8 cellular contexts compared by ENCODE assay signal in genomic region chr12:99983721-99984258, GRCh38. TPM values are rescaled to one million over a fixed set of nuclear protein-coding genes. Genes with fewer than 3 reads are reported as not detected.
DNase-seq lines count a peak whose midpoint lies in the region; ATAC-seq and TF ChIP-seq lines count a peak whose summit lies in the region.

No MANE protein-coding gene starts in this region.

- H3K36me3 Mint-ChIP-seq in endodermal cell (ENCODE audit: low read depth) = no peaks in the 10 kb centered on the region

- no peaks in the 10 kb centered on the region for H3K9me2 ChIP-seq in OCI-LY7 (ENCODE audit: insufficient read depth, low read length)

- peaks cover 42% of the 10 kb centered on the region for H3K4me1 Mint-ChIP-seq in endodermal cell

- H3K27me3 ChIP-seq in endodermal cell (ENCODE audit: control insufficient read depth, insufficient read depth, low read length, poor library complexity, severe bottlenecking) (no peaks in the 10 kb centered on the region), neuronal stem cell (ENCODE audit: control insufficient read depth in 3 of 3, insufficient read depth in 3 of 3, low read depth in 1 of 3, low read length in 3 of 3) (peaks cover 0 to 61% (median 6%) of the 10 kb centered on the region in 3 experiments)

- H2BK12ac ChIP-seq in neuronal stem cell (ENCODE audit: low read length) = no peak overlapping the region

- peak overlapping the region; percentile 74 for H3K4me3 Mint-ChIP-seq in endodermal cell

- H3K4me2 ChIP-seq in neuronal stem cell (ENCODE audit: insufficient read depth, low read length, poor library complexity, severe bottlenecking) (peak overlapping the region; percentile 88), OCI-LY7 (ENCODE audit: low read length) (no peak overlapping the region)

- H2AK5ac ChIP-seq in neuronal stem cell (ENCODE audit: low read depth, low read length) = no peak overlapping the region

- H2AFZ ChIP-seq in neuronal stem cell (ENCODE audit: low read length) = peak overlapping the region; percentile 99
- no peak overlapping the region for H2AFZ ChIP-seq in OCI-LY7 (ENCODE audit: low read length)

- no peaks in the 10 kb centered on the region for H3K79me2 ChIP-seq in OCI-LY7 (ENCODE audit: insufficient read depth, low read depth, low read length)

- no peak overlapping the region for H3K23ac ChIP-seq in neuronal stem cell (ENCODE audit: low read depth, low read length, poor library complexity)

- no peaks in the 10 kb centered on the region for H4K20me1 ChIP-seq in OCI-LY7 (ENCODE audit: insufficient read depth, low read length)

- H3K36me3 ChIP-seq in endodermal cell (ENCODE audit: control insufficient read depth, insufficient read depth, low read length) (no peaks in the 10 kb centered on the region), neuronal stem cell (replicated peaks in 1 of 2; ENCODE audit: control insufficient read depth in 2 of 2, insufficient read depth in 2 of 2, low read length in 2 of 2) (no peaks in the 10 kb centered on the region), OCI-LY7 (ENCODE audit: insufficient read depth, low read length) (no peaks in the 10 kb centered on the region)

- H3K4ac ChIP-seq in neuronal stem cell (ENCODE audit: low read length) = no peak overlapping the region

- no peaks in the 10 kb centered on the region for H3K79me1 ChIP-seq in neuronal stem cell (ENCODE audit: low read depth, low read length)

- no peak overlapping the region for H2BK120ac ChIP-seq in neuronal stem cell (ENCODE audit: low read depth, low read length)

- no TSS peak for BruUV-seq in OCI-LY7 (replicated peaks; lab: Mats Ljungman, UMichigan)

- peaks cover 31% of the 10 kb centered on the region for H3K27me3 Mint-ChIP-seq in endodermal cell (ENCODE audit: insufficient read depth)

- H3K27ac ChIP-seq in endodermal cell (ENCODE audit: low read depth, low read length) = no peak overlapping the region
- no peak overlapping the region for H3K27ac ChIP-seq in neuronal stem cell (replicated peaks; ENCODE audit: low read length)
- H3K27ac ChIP-seq in OCI-LY7 (ENCODE audit: low read depth, low read length, poor library complexity, severe bottlenecking) = no peak overlapping the region

- no peak overlapping the region for H4K8ac ChIP-seq in neuronal stem cell (ENCODE audit: low read depth, low read length)

- no peak overlapping the region for H4K91ac ChIP-seq in neuronal stem cell (ENCODE audit: low read depth, low read length, poor library complexity)

- H3K4me1 ChIP-seq in endodermal cell (ENCODE audit: control insufficient read depth, insufficient read depth, low read length) (peaks cover 17% of the 10 kb centered on the region), neuronal stem cell (ENCODE audit: control insufficient read depth in 2 of 2, insufficient read depth in 1 of 2, low read depth in 1 of 2, low read length in 2 of 2) (peaks cover 2 to 7% of the 10 kb centered on the region in 2 donors), OCI-LY7 (ENCODE audit: insufficient read depth, low read length, poor library complexity, severe bottlenecking) (no peaks in the 10 kb centered on the region)

- DNase-seq in ELF-1 (ENCODE audit: low read depth, low spot score) (peak; percentile 6), NCI-H526 treated with DMSO at 0.1 percent for 48 hours (lab: John Stamatoyannopoulos, UW) (peak; percentile 61), endodermal cell (no peak), neuronal stem cell (ENCODE audit: low spot score) (no peak), H4 (ENCODE audit: low spot score) (no peak), OCI-LY7 (ENCODE audit: low spot score) (no peak)
- no peak for DNase-seq in stimulated activated naive CD4-positive, alpha-beta T cell (lab: John Stamatoyannopoulos, UW)

- peak overlapping the region; percentile 30 for H3K9ac ChIP-seq in endodermal cell (ENCODE audit: extremely low read depth, low read length, poor library complexity, severe bottlenecking)
- peak overlapping the region; percentile 67 for H3K9ac ChIP-seq in neuronal stem cell (ENCODE audit: low read depth, low read length, poor library complexity)

- H3K18ac ChIP-seq in neuronal stem cell (ENCODE audit: low read length) = peak overlapping the region; percentile 85

- no peak overlapping the region for H2BK5ac ChIP-seq in neuronal stem cell (ENCODE audit: low read length)

- H3K27ac Mint-ChIP-seq in endodermal cell = peak overlapping the region; percentile 69

- H3K4me3 ChIP-seq in endodermal cell (ENCODE audit: low read length) (peak overlapping the region; percentile 81), neuronal stem cell (ENCODE audit: low read length in 2 of 2) (peak overlapping the region; percentile 56 to 61), OCI-LY7 (ENCODE audit: low read depth, low read length, poor library complexity, severe bottlenecking) (no peak overlapping the region)

- H3K9me3 Mint-ChIP-seq in endodermal cell = no peaks in the 10 kb centered on the region

- POLR2A ChIA-PET in OCI-LY7 (lab: Charles Lee) = interaction anchor here (0.5 kb wide), 1 partner anchor 981 kb away, joined by 3 read pairs; no protein-coding TSS in a partner anchor

- H3K9me3 ChIP-seq in endodermal cell (ENCODE audit: control insufficient read depth, low read length) (no peaks in the 10 kb centered on the region), neuronal stem cell (replicated peaks in 1 of 2; ENCODE audit: control insufficient read depth in 2 of 2, insufficient read depth in 1 of 2, low read depth in 1 of 2, low read length in 2 of 2) (no peaks in the 10 kb centered on the region), OCI-LY7 (ENCODE audit: low read length) (no peaks in the 10 kb centered on the region)

- no peak for TF ChIP-seq CTCF in endodermal cell (conservative IDR thresholded peaks at IDR 0.05)
- no peak for TF ChIP-seq CTCF in OCI-LY7 (conservative IDR thresholded peaks at IDR 0.05; ENCODE audit: low read length)

- CTCF ChIA-PET in OCI-LY7 (lab: Charles Lee; ENCODE audit: unreplicated experiment) = no interaction called here

- 43 to 58% methylated on average over 13 to 16 of the region's 16 CpGs for WGBS in endodermal cell (ENCODE audit: insufficient coverage in 1 of 2, insufficient read length in 1 of 2), 2 experiments
- WGBS in neuronal stem cell (ENCODE audit: extremely low coverage in 2 of 2, insufficient read length in 2 of 2, insufficient replicate concordance in 1 of 2), 2 donors = no CpG with 5 or more reads among the region's 16 CpGs

- intact Hi-C loops in OCI-LY7 (cut with micrococcal nuclease; ENCODE audit: unreplicated experiment) = no loop called here

- no peak overlapping the region for H2BK15ac ChIP-seq in neuronal stem cell (ENCODE audit: low read length)

- ATAC-seq in HG03565 (IDR thresholded peaks at IDR 0.05; ENCODE audit: unreplicated experiment) = no peak

- H3K14ac ChIP-seq in neuronal stem cell (ENCODE audit: low read length) = no peak overlapping the region

RNA-seq across cellular contexts. Expression of gene ANKS1B, which starts 0.9 kb away (rescaled TPM):
- 10 to 100 TPM; 28.5 to 65.8 TPM for total RNA-seq in endodermal cell
- polyA plus RNA-seq in endodermal cell (2013, experiment 1 of 2) = 11.3 TPM
- polyA plus RNA-seq in endodermal cell (2013, experiment 2 of 2) = 12.6 TPM
- polyA plus RNA-seq in neuronal stem cell (2013, experiment 1 of 2) = 5.3 TPM
- polyA plus RNA-seq in neuronal stem cell (2013, experiment 2 of 2) = 5.2 TPM
- 1.8 TPM in 1 of 2 replicates, not detected in the other for total RNA-seq in H4 (2014; rRNA removed; shearing (Covaris generic))
- total RNA-seq in OCI-LY7 (2014; rRNA removed; shearing (Covaris generic)) = 2.0 and 2.9 TPM in 2 replicates
- total RNA-seq in OCI-LY7 (2022) = 5.4 and 6.0 TPM in 2 replicates

Comparison
In these comparisons a context has a peak if more than half of its experiments do, and no peak if none do; other contexts are left out.
1. DNase-seq: peak in ELF-1 (single experiment) and NCI-H526 treated with DMSO at 0.1 percent for 48 hours (single experiment); none in endodermal cell (single experiment), neuronal stem cell (single experiment), H4 (single experiment), stimulated activated naive CD4-positive, alpha-beta T cell (0 of 6) and OCI-LY7 (single experiment).
2. RNA of gene ANKS1B, which starts 0.9 kb away (total RNA-seq): 28.5 to 65.8 TPM in endodermal cell; 2.0 to 6.0 TPM in OCI-LY7 and 1.8 TPM in H4; every median in the first group is over 4 times any median in the second.